ENCODE assay signal across 8 cellular contexts in the genomic region with DNA sequence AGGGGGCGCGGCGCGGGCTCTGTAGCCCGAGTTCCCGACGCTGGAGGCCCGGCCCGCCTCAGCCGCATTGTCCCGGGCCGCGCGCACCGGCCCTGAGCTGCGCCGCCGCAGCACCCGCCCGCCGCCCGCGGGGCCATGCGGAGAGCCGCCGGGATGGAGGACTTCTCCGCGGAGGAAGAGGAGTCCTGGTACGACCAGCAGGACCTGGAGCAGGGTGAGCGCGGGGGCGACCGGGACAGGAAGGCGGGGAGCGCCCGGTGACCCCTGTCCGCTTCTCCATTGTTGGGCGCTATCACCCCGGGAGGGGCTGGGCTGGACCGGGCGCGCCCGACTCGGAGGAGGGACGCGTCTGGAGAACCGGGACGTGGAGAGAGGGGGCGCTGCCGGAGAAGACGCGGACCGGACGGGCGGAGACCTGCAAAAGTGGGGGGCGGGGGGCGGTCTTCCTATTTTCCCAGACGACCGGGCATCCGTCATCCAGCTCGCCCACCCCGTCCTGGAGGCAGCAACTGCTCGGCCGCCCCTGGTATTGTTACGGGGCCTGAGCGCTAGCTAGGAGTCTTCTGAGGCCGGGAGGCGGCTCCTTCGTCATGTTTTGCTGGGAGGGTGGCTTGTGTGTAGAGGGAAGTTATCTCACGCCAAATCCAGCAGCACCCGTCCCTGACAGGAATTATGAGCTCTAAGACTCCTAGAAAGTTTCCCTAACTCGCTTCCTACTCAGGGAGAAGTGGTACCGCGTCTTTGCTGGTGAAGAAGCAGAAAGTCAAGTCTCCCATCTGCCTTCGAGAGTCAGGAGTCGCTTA.
A peak's percentile ranks its signal among the peaks of the same experiment; 100 is the strongest.
DNase-seq lines count a peak whose midpoint lies in the region; ATAC-seq and TF ChIP-seq lines count a peak whose summit lies in the region.

No MANE protein-coding gene starts in this region.

- peak overlapping the region; percentile 67 for H3K4me2 ChIP-seq in OCI-LY1 (ENCODE audit: low read length)

- in situ Hi-C loops in astrocyte of the spinal cord (cut with HindIII; ENCODE audit: low sequenced_read_pairs) = no loop called here

- H3K27me3 ChIP-seq in OCI-LY1 (ENCODE audit: insufficient read depth, low read length) = 0 out of 2 replicates have a peak, but pooled peaks cover 4% of the 10 kb centered on the region

- H3K79me2 ChIP-seq in OCI-LY1 (ENCODE audit: insufficient read depth, low read length) = no peaks in the 10 kb centered on the region

- TF ChIP-seq CTCF in OCI-LY1 (IDR thresholded peaks at IDR 0.05; ENCODE audit: low read length) = no peak
- TF ChIP-seq CTCF in astrocyte of the spinal cord (IDR thresholded peaks at IDR 0.05; ENCODE audit: low read depth, low read length) = peak; percentile 47

- H3K27ac ChIP-seq in OCI-LY1 (ENCODE audit: low read depth, low read length, poor library complexity, severe bottlenecking) = no peak overlapping the region

- H3K9ac ChIP-seq in OCI-LY1 (ENCODE audit: low read length) = peak overlapping the region; percentile 52; the same call in 1 of the 2 replicates

- H3K9me2 ChIP-seq in OCI-LY1 (ENCODE audit: low read depth, low read length) = no peaks in the 10 kb centered on the region

- H4K20me1 ChIP-seq in OCI-LY1 (ENCODE audit: insufficient read depth, low read length) = no peaks in the 10 kb centered on the region

- H2AFZ ChIP-seq in OCI-LY1 (ENCODE audit: low read length) = no peak overlapping the region

- intact Hi-C loops in posterior cingulate gyrus (cut with DNase I) = loop anchor here (1.0 to 10.0 kb wide), 3 partner anchors 23 to 47 kb away; no protein-coding TSS in a partner anchor

- H3K4me3 ChIP-seq in OCI-LY1 (ENCODE audit: low read depth, low read length, poor library complexity, severe bottlenecking) = peak overlapping the region; percentile 62
- peak overlapping the region; percentile 71 for H3K4me3 ChIP-seq in astrocyte of the spinal cord (ENCODE audit: low read depth, low read length)

- no peaks in the 10 kb centered on the region for H3K36me3 ChIP-seq in OCI-LY1 (ENCODE audit: insufficient read depth, low read length)

- peaks cover 5% of the 10 kb centered on the region; the same call in 1 of the 2 replicates for H3F3A ChIP-seq in OCI-LY1 (ENCODE audit: insufficient read depth, low read length)

- peak; percentile 33 for ATAC-seq in HG02943 (IDR thresholded peaks at IDR 0.05; ENCODE audit: low read depth, unreplicated experiment)
- no peak for ATAC-seq in GM19467 (IDR thresholded peaks at IDR 0.05; ENCODE audit: unreplicated experiment)

- DNase-seq in activated effector memory CD4-positive, alpha-beta T cell treated with anti-CD3 and anti-CD28 coated beads, Interleukin-2, amount 50 U/mL, for 16 hours = peak; percentile 67
- DNase-seq in activated effector memory CD4-positive, alpha-beta T cell treated with Interleukin-2 at 50 U/mL for 16 hours = no peak
- peak; percentile 78 for DNase-seq in astrocyte of the spinal cord (ENCODE audit: low read depth, low spot score)
- peak; percentile 71 to 78 for DNase-seq in hippocampal formation (lab: John Stamatoyannopoulos, UW)
- DNase-seq in posterior cingulate gyrus = peak; percentile 64 to 97 (median 76)

- H3K9me3 ChIP-seq in OCI-LY1 (ENCODE audit: low read length) = no peaks in the 10 kb centered on the region

- peaks cover 4% of the 10 kb centered on the region for H3K4me1 ChIP-seq in OCI-LY1 (ENCODE audit: insufficient read depth, low read length, severe bottlenecking)
